In the genomic region with DNA sequence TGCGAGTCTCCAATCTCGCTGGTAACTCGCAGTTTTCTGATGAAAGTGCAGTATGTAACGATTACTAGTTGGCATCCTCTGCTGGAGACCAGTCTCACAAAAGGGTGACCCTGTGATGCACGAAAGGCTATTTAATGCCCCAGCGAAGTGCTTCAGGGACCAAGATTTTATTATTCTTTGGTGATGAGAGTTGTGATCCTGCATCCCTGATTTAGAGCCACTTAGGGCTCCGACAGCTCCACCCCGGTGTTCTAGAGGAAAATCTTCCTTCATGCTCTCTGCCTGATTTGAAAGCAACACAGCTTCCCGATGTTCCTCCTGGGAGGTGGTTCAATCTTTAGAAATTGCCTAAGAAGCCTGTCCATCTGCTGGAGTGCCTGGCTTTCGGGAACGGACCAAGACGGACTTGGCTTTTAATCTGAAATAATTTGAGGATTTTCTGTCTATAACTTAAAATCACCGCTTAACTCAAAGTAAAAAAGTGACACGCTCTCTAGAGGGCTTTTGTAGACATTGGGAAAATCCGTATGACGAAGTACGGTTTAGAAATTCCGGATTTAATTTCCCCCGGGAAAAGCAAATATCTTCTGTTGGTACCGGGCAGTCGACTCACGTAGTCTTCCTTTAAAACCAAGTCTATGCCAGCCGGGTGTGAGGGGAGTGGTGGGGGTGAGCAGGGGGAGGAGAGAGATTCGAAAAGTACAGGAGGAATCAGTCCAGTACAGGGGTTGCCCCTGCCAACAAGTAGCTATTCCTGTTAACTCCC, we compare ENCODE assay signal across 8 cellular contexts. TPM values are rescaled to one million over a fixed set of nuclear protein-coding genes. Genes with fewer than 3 reads are reported as not detected.
DNase-seq lines count a peak whose midpoint lies in the region; FAIRE-seq and TF ChIP-seq lines count a peak whose summit lies in the region.

No MANE protein-coding gene starts in this region.

- H3K9me3 ChIP-seq in ES-I3 (ENCODE audit: control insufficient read depth, insufficient read depth, low read length) (no peaks in the 10 kb centered on the region), small intestine (ENCODE audit: control insufficient read depth, low read depth) (no peaks in the 10 kb centered on the region)

- H3K36me3 ChIP-seq in ES-I3 (ENCODE audit: insufficient read depth, low read length) (no peaks in the 10 kb centered on the region), small intestine (ENCODE audit: control insufficient read depth in 2 of 2, insufficient read depth in 2 of 2, low read length in 2 of 2) (no peaks in the 10 kb centered on the region)

- H3K4me1 Mint-ChIP-seq in immature natural killer cell, result peaks cover 36 to 53% of the 10 kb centered on the region in 2 donors

- peak overlapping the region; percentile 61 to 98 for H3K27ac ChIP-seq in small intestine (ENCODE audit: low read depth in 1 of 2, low read length in 1 of 2)

- peak overlapping the region; percentile 70 for H3K9ac ChIP-seq in ES-I3 (ENCODE audit: low read depth, low read length)

- in situ Hi-C loops in astrocyte of the spinal cord (cut with HindIII; ENCODE audit: low sequenced_read_pairs), result no loop called here

- DNase-seq in NCI-H2081 (lab: John Stamatoyannopoulos, UW), result peak; percentile 61 to 79
- DNase-seq in astrocyte of the spinal cord (ENCODE audit: low read depth, low spot score), result peak; percentile 87
- no peak for DNase-seq in immature natural killer cell
- DNase-seq in small intestine, result peak; percentile 27
- no peak for DNase-seq in LoVo (ENCODE audit: low spot score)
- DNase-seq in epidermal melanocyte (ENCODE audit: insufficient read length, low spot score), result no peak
- no peak for DNase-seq in mesenteric fat pad (ENCODE audit: low spot score)

- H3K9me3 Mint-ChIP-seq in immature natural killer cell, result no peaks in the 10 kb centered on the region

- H3K27me3 Mint-ChIP-seq in immature natural killer cell (ENCODE audit: low read depth in 3 of 3), result peaks cover 15 to 25% (median 19%) of the 10 kb centered on the region in 3 donors

- H3K36me3 Mint-ChIP-seq in immature natural killer cell, result no peaks in the 10 kb centered on the region

- H3K27me3 ChIP-seq in small intestine (ENCODE audit: control insufficient read depth in 2 of 2, insufficient read depth in 2 of 2, low read length in 2 of 2), result no peaks in the 10 kb centered on the region

- peak overlapping the region; percentile 81 to 92 (median 85) for H3K4me3 Mint-ChIP-seq in immature natural killer cell

- no peak for FAIRE-seq in small intestine (lab: Jason Lieb, UNC)

- H3K4me3 ChIP-seq in astrocyte of the spinal cord (ENCODE audit: low read depth, low read length) (peak overlapping the region; percentile 94), small intestine (ENCODE audit: low read depth in 1 of 2, low read length in 2 of 2) (peak overlapping the region in 1 of 2 donors; percentile 57)

- peaks cover 11% of the 10 kb centered on the region; the same call in 1 of the 2 replicates for H3K4me1 ChIP-seq in ES-I3 (ENCODE audit: insufficient read depth, low read length)
- H3K4me1 ChIP-seq in small intestine (ENCODE audit: control insufficient read depth in 2 of 2, insufficient read depth in 1 of 2, low read depth in 1 of 2, low read length in 1 of 2), result no peaks in the 10 kb centered on the region

- no peak for TF ChIP-seq CTCF in astrocyte of the spinal cord (IDR thresholded peaks at IDR 0.05; ENCODE audit: low read depth, low read length)

- H3K27ac Mint-ChIP-seq in immature natural killer cell, result no peak overlapping the region

- 3 to 4% (median 4%) methylated on average over 24 of the region's 24 CpGs for WGBS in small intestine, 3 donors

RNA-seq across cellular contexts. Expression of a gene that starts 1.0 kb away (rescaled TPM):
- polyA plus RNA-seq in immature natural killer cell, result 1 to 10 TPM in 2 of 3 donors, under 1 TPM in 1; 0.72 to 4.9 (median 2.8) TPM
- polyA plus RNA-seq in small intestine, result 10 to 100 TPM in 1 of 3 donors, 1 to 10 TPM in 2; 9.2 to 15.4 (median 9.6) TPM
- total RNA-seq in mesenteric fat pad, result 9.9 TPM

Comparison
In these comparisons a context has a peak if more than half of its experiments do, and no peak if none do; other contexts are left out.
1. DNase-seq: peak in NCI-H2081 (2 of 2), astrocyte of the spinal cord (single experiment) and small intestine (single experiment); none in immature natural killer cell (0 of 3), LoVo (single experiment), epidermal melanocyte (single experiment) and mesenteric fat pad (single experiment).